ENCODE assay signal across 15 cellular contexts in the genomic region with DNA sequence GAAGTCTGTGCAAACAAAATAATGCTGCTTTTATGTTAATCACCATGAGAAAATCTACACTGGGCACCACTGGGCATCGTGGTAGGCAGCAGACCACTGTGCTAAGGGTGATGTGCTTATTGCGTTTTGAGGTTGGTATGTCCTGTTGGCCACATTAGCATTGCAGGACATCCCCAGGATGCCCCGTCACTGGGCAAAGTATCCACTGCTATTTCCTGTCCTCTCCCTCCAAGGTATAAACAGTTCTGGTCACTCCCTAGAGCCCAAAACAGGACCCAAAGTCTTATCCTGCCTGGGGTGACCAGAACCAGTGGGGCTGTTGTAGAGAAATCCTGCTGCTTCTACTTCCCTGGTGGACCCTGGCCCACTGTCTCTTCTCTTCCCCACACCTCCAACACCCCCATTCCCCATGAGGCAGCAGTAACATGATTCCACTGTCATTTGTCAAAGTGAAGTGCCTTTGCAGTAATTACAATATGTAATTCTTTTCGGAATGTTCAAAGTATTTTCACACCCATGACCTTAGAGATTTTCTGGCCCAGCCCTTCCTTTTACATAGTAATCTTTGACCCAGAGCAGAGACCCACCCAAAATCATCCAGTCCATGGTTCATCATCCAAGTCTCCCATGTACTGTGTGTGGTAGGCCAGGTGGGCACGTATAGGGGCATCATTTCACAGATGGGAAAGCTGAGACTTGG.
A peak's percentile ranks its signal among the peaks of the same experiment; 100 is the strongest.
DNase-seq lines count a peak whose midpoint lies in the region; ATAC-seq and TF ChIP-seq lines count a peak whose summit lies in the region.
"Had no signal": no experiment of that assay in that cellular context is flagged by ENCODE, and none has a peak within 500 bp of the region (broad histone marks: within the 10 kb centered on the region; RNA-seq: fewer than 3 reads in every experiment).

No MANE protein-coding gene starts in this region.

- no peaks in the 10 kb centered on the region for H3K36me3 Mint-ChIP-seq in activated CD4-positive, alpha-beta T cell treated with anti-CD3 and anti-CD28 coated beads, Interleukin-2, amount 10 ng/mL, durations not matched to agents 7 days and 5 days (ENCODE audit: low read depth)
- H3K36me3 Mint-ChIP-seq in osteocyte (ENCODE audit: unreplicated experiment), result peaks cover 3% of the 10 kb centered on the region
- H3K36me3 Mint-ChIP-seq: naive thymus-derived CD8-positive, alpha-beta T cell had no signal

- TF ChIP-seq POLR2A in suprapubic skin (IDR thresholded peaks at IDR 0.05), result no peak

- H3K9me3 Mint-ChIP-seq in activated CD4-positive, alpha-beta T cell treated with anti-CD3 and anti-CD28 coated beads, Interleukin-2, amount 10 ng/mL, durations not matched to agents 7 days and 5 days, result no peaks in the 10 kb centered on the region
- H3K9me3 Mint-ChIP-seq in osteocyte (ENCODE audit: unreplicated experiment), result no peaks in the 10 kb centered on the region
- H3K9me3 Mint-ChIP-seq: HFFc6; naive thymus-derived CD8-positive, alpha-beta T cell; T-helper 2 cell treated with Interferon-gamma antibody and Interleukin-4, amounts not matched to agents 5 μg/mL and 100 μg/mL, for 36 hours had no signal

- TF ChIP-seq EP300 in suprapubic skin (IDR thresholded peaks at IDR 0.05), result no peak

- CTCF ChIA-PET in activated CD4-positive, alpha-beta T cell treated with anti-CD3 and anti-CD28 coated beads, Interleukin-2, amount 10 ng/mL, durations not matched to agents 7 days and 5 days (lab: Charles Lee), result no interaction called here

- H3K9me3 ChIP-seq in mucosa of descending colon (no peaks in the 10 kb centered on the region), suprapubic skin (no peaks in the 10 kb centered on the region)
- H3K9me3 ChIP-seq: left lung had no signal

- intact Hi-C loops in dorsolateral prefrontal cortex (cut with DNase I) (no loop called here), mucosa of descending colon (cut with DNase I, micrococcal nuclease) (no loop called here)

- peaks cover 4% of the 10 kb centered on the region for H3K27me3 Mint-ChIP-seq in activated CD4-positive, alpha-beta T cell treated with anti-CD3 and anti-CD28 coated beads, Interleukin-2, amount 10 ng/mL, durations not matched to agents 7 days and 5 days
- H3K27me3 Mint-ChIP-seq in osteocyte (ENCODE audit: unreplicated experiment), result peaks cover 11% of the 10 kb centered on the region

- WGBS in suprapubic skin, result 85% methylated on average over 5 of the region's 5 CpGs

- H3K4me1 ChIP-seq in mucosa of descending colon (ENCODE audit: low read depth) (peaks cover 25% of the 10 kb centered on the region), suprapubic skin (peaks cover 37% of the 10 kb centered on the region)

- H3K4me1 Mint-ChIP-seq in activated CD4-positive, alpha-beta T cell treated with anti-CD3 and anti-CD28 coated beads, Interleukin-2, amount 10 ng/mL, durations not matched to agents 7 days and 5 days, result no peaks in the 10 kb centered on the region
- peaks cover 62% of the 10 kb centered on the region for H3K4me1 Mint-ChIP-seq in osteocyte (ENCODE audit: unreplicated experiment)
- H3K4me1 Mint-ChIP-seq: naive thymus-derived CD8-positive, alpha-beta T cell had no signal

- no peaks in the 10 kb centered on the region for H3K36me3 ChIP-seq in mucosa of descending colon (ENCODE audit: low read depth)
- no peaks in the 10 kb centered on the region for H3K36me3 ChIP-seq in suprapubic skin
- H3K36me3 ChIP-seq: left lung had no signal

- POLR2A ChIA-PET in activated CD4-positive, alpha-beta T cell treated with anti-CD3 and anti-CD28 coated beads, Interleukin-2, amount 10 ng/mL, durations not matched to agents 7 days and 5 days (lab: Charles Lee), result no interaction called here

- TF ChIP-seq CTCF in dorsolateral prefrontal cortex (IDR thresholded peaks at IDR 0.05 in 54 of 56, conservative IDR thresholded peaks at IDR 0.05 in 2 of 56; ENCODE audit: low read depth in 1 of 56, partially characterized antibody in 56 of 56) (no peak), mucosa of descending colon (IDR thresholded peaks at IDR 0.05) (no peak), suprapubic skin (IDR thresholded peaks at IDR 0.05) (no peak), osteocyte (IDR thresholded peaks at IDR 0.05) (no peak)

- H3K27ac ChIP-seq in dorsolateral prefrontal cortex (peak overlapping the region in 55 of 59 donors; percentile 40 to 96 (median 80)), suprapubic skin (peak overlapping the region; percentile 75)

- no peak overlapping the region for H3K27ac Mint-ChIP-seq in activated CD4-positive, alpha-beta T cell treated with anti-CD3 and anti-CD28 coated beads, Interleukin-2, amount 10 ng/mL, durations not matched to agents 7 days and 5 days
- no peak overlapping the region for H3K27ac Mint-ChIP-seq in osteocyte (ENCODE audit: unreplicated experiment)
- H3K27ac Mint-ChIP-seq: HFFc6; T-helper 2 cell treated with Interferon-gamma antibody and Interleukin-4, amounts not matched to agents 5 μg/mL and 100 μg/mL, for 36 hours had no signal

- H3K4me3 Mint-ChIP-seq in activated CD4-positive, alpha-beta T cell treated with anti-CD3 and anti-CD28 coated beads, Interleukin-2, amount 10 ng/mL, durations not matched to agents 7 days and 5 days, result no peak overlapping the region
- no peak overlapping the region for H3K4me3 Mint-ChIP-seq in osteocyte (ENCODE audit: unreplicated experiment)
- H3K4me3 Mint-ChIP-seq: HFFc6; T-helper 2 cell treated with Interferon-gamma antibody and Interleukin-4, amounts not matched to agents 5 μg/mL and 100 μg/mL, for 36 hours had no signal

- H3K4me3 ChIP-seq in dorsolateral prefrontal cortex, result no peak overlapping the region
- H3K4me3 ChIP-seq in mucosa of descending colon, result no peak overlapping the region
- H3K4me3 ChIP-seq in suprapubic skin, result no peak overlapping the region
- H3K4me3 ChIP-seq: left lung had no signal

- H3K27me3 ChIP-seq in dorsolateral prefrontal cortex (no peaks in the 10 kb centered on the region), suprapubic skin (no peaks in the 10 kb centered on the region)
- H3K27me3 ChIP-seq: left lung had no signal

- peak; percentile 66 for ATAC-seq in mucosa of descending colon
- ATAC-seq in GM18861 (IDR thresholded peaks at IDR 0.05; ENCODE audit: unreplicated experiment), result no peak
- ATAC-seq: naive thymus-derived CD8-positive, alpha-beta T cell had no signal

- DNase-seq in SW480 (ENCODE audit: low spot score) (peak; percentile 34), dorsolateral prefrontal cortex (no peak), mucosa of descending colon (no peak), suprapubic skin (ENCODE audit: low spot score in 2 of 2) (no peak), mucosa of gallbladder (ENCODE audit: low spot score) (no peak), osteocyte (ENCODE audit: extremely low spot score, unreplicated experiment) (no peak)
- DNase-seq in activated CD4-positive, alpha-beta T cell treated with anti-CD3 and anti-CD28 coated beads, Interleukin-2, amount 10 ng/mL, durations not matched to agents 7 days and 5 days, result no peak
- DNase-seq: activated CD4-positive, alpha-beta T cell treated with anti-CD3 and anti-CD28 coated beads for 1 hour; activated gamma-delta T cell treated with Interleukin-2 at 50 U/mL for 16 hours; HFFc6; left lung; naive thymus-derived CD8-positive, alpha-beta T cell; NCI-H1694 had no signal
